In the genomic region with DNA sequence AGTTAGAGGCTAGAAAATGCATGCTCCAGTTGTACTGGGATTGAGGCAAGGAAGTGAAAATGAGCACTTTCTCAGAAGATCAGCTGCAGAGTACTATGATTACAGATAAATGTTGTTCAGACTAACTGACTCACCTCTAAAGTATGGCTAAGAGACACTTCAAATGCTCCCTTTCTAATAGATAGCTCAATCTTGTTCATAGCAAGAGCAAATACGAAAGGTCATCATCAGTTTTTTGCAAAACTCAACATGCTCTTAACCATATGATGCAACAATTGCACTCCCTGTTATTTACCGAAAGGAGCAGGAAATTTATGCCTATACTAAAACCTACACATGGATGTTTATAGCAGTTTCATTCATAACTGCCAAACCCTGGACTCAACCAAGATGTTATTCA, we compare ENCODE assay signal across 22 cellular contexts.
A peak's percentile ranks its signal among the peaks of the same experiment; 100 is the strongest.
DNase-seq lines count a peak whose midpoint lies in the region; ATAC-seq, FAIRE-seq and TF ChIP-seq lines count a peak whose summit lies in the region.
"Had no signal": no experiment of that assay in that cellular context is flagged by ENCODE, and none has a peak within 500 bp of the region (broad histone marks: within the 10 kb centered on the region; RNA-seq: fewer than 3 reads in every experiment).

No MANE protein-coding gene starts in this region.

- H3K4me1 ChIP-seq in IMR-90 (ENCODE audit: control insufficient read depth, insufficient read depth, low read length) (peaks cover under 1% of the 10 kb centered on the region), astrocyte (ENCODE audit: insufficient read depth, low read length) (no peaks in the 10 kb centered on the region)
- H3K4me1 ChIP-seq: BLaER1 treated with 17β-estradiol and CSF1 and Interleukin-3, amounts not matched to agents 10 nM and 100 nM had no signal

- H3K4me2 ChIP-seq in IMR-90 (ENCODE audit: low read depth, low read length) (no peak overlapping the region), astrocyte (ENCODE audit: low read length) (no peak overlapping the region)
- H3K4me2 ChIP-seq: BLaER1 treated with 17β-estradiol and CSF1 and Interleukin-3, amounts not matched to agents 10 nM and 100 nM had no signal

- CTCF ChIA-PET in IMR-90 (lab: Yijun Ruan, JAX), result no interaction called here

- intact Hi-C loops in IMR-90 (cut with micrococcal nuclease), result loop anchor here (5.0 kb wide), 1 partner anchor 608 kb away; no protein-coding TSS in a partner anchor
- intact Hi-C loops in head of caudate nucleus (cut with DNase I), result no loop called here

- no peak overlapping the region for H3K18ac ChIP-seq in IMR-90 (ENCODE audit: low read depth, low read length)

- no peaks in the 10 kb centered on the region for H3K9me1 ChIP-seq in IMR-90 (ENCODE audit: insufficient read depth, low read length)

- no peak overlapping the region for H3K56ac ChIP-seq in IMR-90 (ENCODE audit: extremely low read depth, insufficient read depth, low read length)

- no peak overlapping the region for H4K8ac ChIP-seq in IMR-90 (ENCODE audit: low read depth in 2 of 2, low read length in 2 of 2)

- no peaks in the 10 kb centered on the region for H3K36me3 Mint-ChIP-seq in astrocyte (ENCODE audit: low read depth, unreplicated experiment)
- H3K36me3 Mint-ChIP-seq: mesothelial cell of epicardium; stimulated activated effector memory CD8-positive, alpha-beta T cell treated with anti-CD3 and anti-CD28 coated beads, Interleukin-12 subunit alpha, Interleukin-12 subunit beta, amount 100 ng/mL, for 72 hours had no signal

- no peaks in the 10 kb centered on the region for H3K9me3 Mint-ChIP-seq in astrocyte (ENCODE audit: unreplicated experiment)
- H3K9me3 Mint-ChIP-seq: activated CD4-positive, alpha-beta T cell treated with anti-CD3 and anti-CD28 coated beads, Interleukin-2, amount 10 ng/mL, durations not matched to agents 7 days and 5 days; mesothelial cell of epicardium; nephron had no signal

- no peak overlapping the region for H2BK20ac ChIP-seq in IMR-90 (ENCODE audit: low read depth, low read length)

- POLR2A ChIA-PET in IMR-90 (lab: Charles Lee; ENCODE audit: unreplicated experiment), result no interaction called here

- H2AK9ac ChIP-seq in IMR-90 (replicated peaks; ENCODE audit: low read depth, low read length, poor library complexity), result no peak overlapping the region

- no peak overlapping the region for H2AFZ ChIP-seq in IMR-90 (replicated peaks; ENCODE audit: low read length, poor library complexity)
- H2AFZ ChIP-seq in astrocyte (ENCODE audit: low read depth, low read length), result no peak overlapping the region

- no peak overlapping the region for H2BK15ac ChIP-seq in IMR-90 (ENCODE audit: low read depth, low read length)

- no peak overlapping the region for H3K4me3 Mint-ChIP-seq in astrocyte (ENCODE audit: unreplicated experiment)
- H3K4me3 Mint-ChIP-seq: activated CD4-positive, alpha-beta T cell treated with anti-CD3 and anti-CD28 coated beads, Interleukin-2, amount 10 ng/mL, durations not matched to agents 7 days and 5 days; mesothelial cell of epicardium; nephron; stimulated activated effector memory CD8-positive, alpha-beta T cell treated with anti-CD3 and anti-CD28 coated beads, Interleukin-12 subunit alpha, Interleukin-12 subunit beta, amount 100 ng/mL, for 72 hours had no signal

- DNase-seq in AG08395 (ENCODE audit: low spot score) (peak; percentile 11), IMR-90 (peak; percentile 68), astrocyte (ENCODE audit: low read depth) (peak; percentile 63), foreskin fibroblast (peak; percentile 42 to 58), head of caudate nucleus (no peak), SW480 (ENCODE audit: low spot score) (no peak), GM20000 (ENCODE audit: low spot score) (no peak)
- DNase-seq in stimulated activated CD4-positive, alpha-beta T cell treated with anti-CD3 and anti-CD28 coated beads, Interleukin-4, amount 100 ng/mL, for 1 hour, result no peak
- DNase-seq: activated CD4-positive, alpha-beta T cell treated with anti-CD3 and anti-CD28 coated beads, Interleukin-2, amount 10 ng/mL, durations not matched to agents 7 days and 5 days; activated gamma-delta T cell; amniotic stem cell; effector memory CD4-positive, alpha-beta T cell; kidney glomerular epithelial cell; MM.1S; NCI-H1694 treated with DMSO at 0.1 percent for 48 hours; NCI-H526 treated with DMSO at 0.1 percent for 48 hours had no signal

- H3K27me3 ChIP-seq in IMR-90 (ENCODE audit: control insufficient read depth, insufficient read depth, low read length), result no peaks in the 10 kb centered on the region
- no peaks in the 10 kb centered on the region for H3K27me3 ChIP-seq in astrocyte (ENCODE audit: insufficient read depth, low read length)
- H3K27me3 ChIP-seq: BLaER1 treated with 17β-estradiol and CSF1 and Interleukin-3, amounts not matched to agents 10 nM and 100 nM had no signal

- in situ Hi-C loops in IMR-90 (cut with MboI; ENCODE audit: low sequenced_read_pairs), result no loop called here

- H2BK120ac ChIP-seq in IMR-90 (ENCODE audit: low read depth, low read length), result no peak overlapping the region

- H3K36me3 ChIP-seq in IMR-90 (ENCODE audit: control insufficient read depth, insufficient read depth, low read length) (no peaks in the 10 kb centered on the region), astrocyte (ENCODE audit: insufficient read depth, low read length) (no peaks in the 10 kb centered on the region)
- H3K36me3 ChIP-seq: BLaER1 treated with 17β-estradiol and CSF1 and Interleukin-3, amounts not matched to agents 10 nM and 100 nM; thoracic aorta had no signal

- H3K23ac ChIP-seq in IMR-90 (ENCODE audit: low read depth, low read length), result no peak overlapping the region

- no peak overlapping the region for H3K27ac Mint-ChIP-seq in astrocyte (ENCODE audit: unreplicated experiment)
- H3K27ac Mint-ChIP-seq: activated CD4-positive, alpha-beta T cell treated with anti-CD3 and anti-CD28 coated beads, Interleukin-2, amount 10 ng/mL, durations not matched to agents 7 days and 5 days; mesothelial cell of epicardium; nephron; stimulated activated effector memory CD8-positive, alpha-beta T cell treated with anti-CD3 and anti-CD28 coated beads, Interleukin-12 subunit alpha, Interleukin-12 subunit beta, amount 100 ng/mL, for 72 hours had no signal

- H4K20me1 ChIP-seq in IMR-90 (ENCODE audit: insufficient read depth, low read length) (no peaks in the 10 kb centered on the region), astrocyte (ENCODE audit: insufficient read depth, low read length) (no peaks in the 10 kb centered on the region)
- H4K20me1 ChIP-seq: BLaER1 treated with 17β-estradiol and CSF1 and Interleukin-3, amounts not matched to agents 10 nM and 100 nM had no signal

- H3K4ac ChIP-seq in IMR-90 (ENCODE audit: low read depth, low read length), result no peak overlapping the region

- H3K27ac ChIP-seq in IMR-90 (ENCODE audit: insufficient read depth, low read length), result no peak overlapping the region
- H3K27ac ChIP-seq in astrocyte (ENCODE audit: low read depth, low read length), result no peak overlapping the region
- H3K27ac ChIP-seq: BLaER1 treated with 17β-estradiol and CSF1 and Interleukin-3, amounts not matched to agents 10 nM and 100 nM; thoracic aorta had no signal

- WGBS in IMR-90 (ENCODE audit: extremely low coverage in 2 of 2, insufficient read length in 1 of 2), 2 experiments, result no CpG with 5 or more reads among the region's 2 CpGs

- BruUV-seq in IMR-90 (replicated peaks; lab: Mats Ljungman, UMichigan), result no TSS peak

- no peak overlapping the region for H3K14ac ChIP-seq in IMR-90 (replicated peaks; ENCODE audit: low read depth, low read length)

- H3K27me3 Mint-ChIP-seq in astrocyte (ENCODE audit: low read depth, unreplicated experiment), result no peaks in the 10 kb centered on the region
- H3K27me3 Mint-ChIP-seq: activated CD4-positive, alpha-beta T cell treated with anti-CD3 and anti-CD28 coated beads, Interleukin-2, amount 10 ng/mL, durations not matched to agents 7 days and 5 days had no signal

- no peak overlapping the region for H4K91ac ChIP-seq in IMR-90 (ENCODE audit: insufficient read depth, low read depth, low read length)

- H3K4me3 ChIP-seq in IMR-90 (ENCODE audit: insufficient read depth, low read depth, low read length) (no peak overlapping the region), astrocyte (ENCODE audit: insufficient read depth, low read depth, low read length) (no peak overlapping the region), foreskin fibroblast (ENCODE audit: low read depth in 1 of 2, low read length in 2 of 2) (no peak overlapping the region)
- H3K4me3 ChIP-seq: BLaER1 treated with 17β-estradiol and CSF1 and Interleukin-3, amounts not matched to agents 10 nM and 100 nM; thoracic aorta had no signal

- no peak overlapping the region for H3K9ac ChIP-seq in IMR-90 (ENCODE audit: low read depth, low read length)
- no peak overlapping the region for H3K9ac ChIP-seq in astrocyte (ENCODE audit: low read length)
- H3K9ac ChIP-seq: BLaER1 treated with 17β-estradiol and CSF1 and Interleukin-3, amounts not matched to agents 10 nM and 100 nM had no signal

- no peak for TF ChIP-seq POLR2A in IMR-90 (IDR thresholded peaks at IDR 0.05; ENCODE audit: low read depth, low read length)

- dilution Hi-C loops in IMR-90 (cut with HindIII; ENCODE audit: low sequenced_read_pairs, unreplicated experiment), result no loop called here

- no peaks in the 10 kb centered on the region for H3K79me1 ChIP-seq in IMR-90 (ENCODE audit: low read depth in 1 of 2, low read length in 2 of 2)

- H2AK5ac ChIP-seq in IMR-90 (ENCODE audit: low read depth, low read length), result no peak overlapping the region

- TF ChIP-seq CTCF in IMR-90 (conservative IDR thresholded peaks at IDR 0.05; ENCODE audit: low read depth, low read length) (no peak), astrocyte (IDR thresholded peaks at IDR 0.05; ENCODE audit: insufficient read depth, low read depth, low read length) (no peak), foreskin fibroblast (IDR thresholded peaks at IDR 0.05; ENCODE audit: low read depth, low read length) (no peak), GM20000 (IDR thresholded peaks at IDR 0.05; ENCODE audit: extremely low read depth, missing control alignments) (no peak)

- peak overlapping the region; percentile 43 for H2BK5ac ChIP-seq in IMR-90 (ENCODE audit: low read depth, low read length, poor library complexity, severe bottlenecking)

- H3K9me3 ChIP-seq in IMR-90 (ENCODE audit: control insufficient read depth, insufficient read depth, low read length) (no peaks in the 10 kb centered on the region), astrocyte (ENCODE audit: insufficient read depth, low read depth, low read length) (no peaks in the 10 kb centered on the region)
- H3K9me3 ChIP-seq: BLaER1 treated with 17β-estradiol and CSF1 and Interleukin-3, amounts not matched to agents 10 nM and 100 nM; thoracic aorta had no signal

- no peak for FAIRE-seq in astrocyte (lab: Jason Lieb, UNC)
- FAIRE-seq: A204.1 had no signal

- peaks cover 11% of the 10 kb centered on the region for H3K4me1 Mint-ChIP-seq in astrocyte (ENCODE audit: low read depth, unreplicated experiment)
- H3K4me1 Mint-ChIP-seq: activated CD4-positive, alpha-beta T cell treated with anti-CD3 and anti-CD28 coated beads, Interleukin-2, amount 10 ng/mL, durations not matched to agents 7 days and 5 days; mesothelial cell of epicardium; nephron; stimulated activated effector memory CD8-positive, alpha-beta T cell treated with anti-CD3 and anti-CD28 coated beads, Interleukin-12 subunit alpha, Interleukin-12 subunit beta, amount 100 ng/mL, for 72 hours had no signal

- no peaks in the 10 kb centered on the region for H3K79me2 ChIP-seq in astrocyte (ENCODE audit: insufficient read depth, low read length)

- no peak for TF ChIP-seq RAD21 in IMR-90 (IDR thresholded peaks at IDR 0.05; ENCODE audit: low read length)

- peak; percentile 80 for ATAC-seq in IMR-90 (ENCODE audit: low read depth)
- ATAC-seq: stimulated activated effector memory CD8-positive, alpha-beta T cell treated with anti-CD3 and anti-CD28 coated beads, Interleukin-12 subunit alpha, Interleukin-12 subunit beta, amount 100 ng/mL, for 72 hours had no signal

- H4K5ac ChIP-seq in IMR-90 (ENCODE audit: low read depth, low read length), result no peak overlapping the region

Comparison
In these comparisons a context has a peak if more than half of its experiments do, and no peak if none do; other contexts are left out.
1. DNase-seq: peak in AG08395 (single experiment), IMR-90 (single experiment), astrocyte (single experiment) and foreskin fibroblast (2 of 2); none in head of caudate nucleus (0 of 42), SW480 (single experiment), GM20000 (single experiment) and stimulated activated CD4-positive, alpha-beta T cell treated with anti-CD3 and anti-CD28 coated beads, Interleukin-4, amount 100 ng/mL, for 1 hour (single experiment).